In the genomic region with DNA sequence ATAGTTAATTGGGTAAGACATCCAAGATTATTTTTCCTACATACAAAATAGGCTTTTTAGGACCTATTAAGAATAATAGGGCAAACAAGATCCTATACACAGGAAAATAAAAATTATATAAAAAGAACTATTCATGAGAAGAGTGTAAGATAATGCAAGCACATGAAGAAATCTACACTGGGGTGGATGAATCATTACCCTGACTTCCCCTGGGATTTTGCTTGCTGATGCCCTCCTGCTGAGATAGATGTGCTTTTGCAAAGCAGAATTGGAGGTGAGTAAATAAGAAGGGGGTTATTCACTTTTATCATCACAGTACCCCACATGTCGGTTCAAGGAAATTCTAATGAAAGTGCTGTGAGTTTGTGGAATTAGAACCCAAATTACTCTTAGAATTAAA, we compare ENCODE assay signal across 23 cellular contexts. TPM values are rescaled to one million over a fixed set of nuclear protein-coding genes. Genes with fewer than 3 reads are reported as not detected.
DNase-seq lines count a peak whose midpoint lies in the region; ATAC-seq and TF ChIP-seq lines count a peak whose summit lies in the region.
"Had no signal": no experiment of that assay in that cellular context is flagged by ENCODE, and none has a peak within 500 bp of the region (broad histone marks: within the 10 kb centered on the region; RNA-seq: fewer than 3 reads in every experiment).

No MANE protein-coding gene starts in this region.

- ATAC-seq in GM19023 (IDR thresholded peaks at IDR 0.05; ENCODE audit: unreplicated experiment) (no peak), foreskin keratinocyte (no peak)
- ATAC-seq: K562 had no signal

- no peak for TF ChIP-seq POLR2A in NB4 (IDR thresholded peaks at IDR 0.05; ENCODE audit: extremely low read depth, insufficient read length)

- no peak overlapping the region for H3K4me3 ChIP-seq in NB4 (ENCODE audit: low read depth, low read length)
- H3K4me3 ChIP-seq in endocrine pancreas (ENCODE audit: control insufficient read depth, insufficient read depth, low read length) = peak overlapping the region; percentile 77
- H3K4me3 ChIP-seq: ascending aorta, K562, right atrium auricular region, tibial artery had no signal

- H3K36me3 ChIP-seq in endocrine pancreas (ENCODE audit: control insufficient read depth, insufficient read depth, low read length) = no peaks in the 10 kb centered on the region
- H3K36me3 ChIP-seq: ascending aorta, neutrophil, right atrium auricular region, tibial artery had no signal

- TF ChIP-seq CTCF in NB4 (IDR thresholded peaks at IDR 0.05; ENCODE audit: low read depth, low read length) (no peak), nephron (IDR thresholded peaks at IDR 0.05; ENCODE audit: unreplicated experiment in 3 of 3) (no peak), foreskin keratinocyte (conservative IDR thresholded peaks at IDR 0.05) (no peak)

- no peak overlapping the region for H3K27ac ChIP-seq in foreskin keratinocyte
- H3K27ac ChIP-seq: ascending aorta, HL-60, neutrophil, right atrium auricular region, tibial artery, VCaP had no signal

- no peaks in the 10 kb centered on the region for H3K36me3 Mint-ChIP-seq in nephron (ENCODE audit: low read depth)

- no peaks in the 10 kb centered on the region for H3K4me1 Mint-ChIP-seq in nephron

- peaks cover 22% of the 10 kb centered on the region for H3K4me1 ChIP-seq in endocrine pancreas (ENCODE audit: control insufficient read depth, insufficient read depth, low read length)
- H3K4me1 ChIP-seq in foreskin keratinocyte = no peaks in the 10 kb centered on the region
- H3K4me1 ChIP-seq: ascending aorta, right atrium auricular region, tibial artery had no signal

- H3K27me3 Mint-ChIP-seq in nephron (ENCODE audit: low read depth) = peaks cover 6% of the 10 kb centered on the region

- H3K4me3 Mint-ChIP-seq in nephron = no peak overlapping the region

- H3K27ac Mint-ChIP-seq in nephron = peak overlapping the region in 2 of 3 experiments; percentile 66 to 82

- peaks cover 16% of the 10 kb centered on the region for H3K9me3 Mint-ChIP-seq in nephron

- H3K27me3 ChIP-seq in endocrine pancreas (ENCODE audit: control insufficient read depth, insufficient read depth, low read length) (no peaks in the 10 kb centered on the region), foreskin keratinocyte (no peaks in the 10 kb centered on the region)
- H3K27me3 ChIP-seq: ascending aorta, neutrophil, right atrium auricular region, tibial artery had no signal

- H3K9me3 ChIP-seq in endocrine pancreas (ENCODE audit: control insufficient read depth, low read length) = no peaks in the 10 kb centered on the region
- H3K9me3 ChIP-seq: ascending aorta, neutrophil, right atrium auricular region, tibial artery had no signal

- no peak overlapping the region for H3K9ac ChIP-seq in endocrine pancreas (ENCODE audit: control insufficient read depth, insufficient read depth, low read length)

- peak; percentile 4 for DNase-seq in NCI-H1436 (lab: John Stamatoyannopoulos, UW)
- DNase-seq in NCI-H1436 treated with DMSO at 0.1 percent for 48 hours (lab: John Stamatoyannopoulos, UW) = no peak
- DNase-seq in NB4 (ENCODE audit: low read depth) = peak; percentile 78
- no peak for DNase-seq in NCI-H1092 (lab: John Stamatoyannopoulos, UW)
- no peak for DNase-seq in foreskin keratinocyte
- DNase-seq: activated CD4-positive, alpha-beta T cell treated with anti-CD3 and anti-CD28 coated beads, Interleukin-2, amount 50 U/mL, for 48 hours; activated naive CD4-positive, alpha-beta T cell treated with Interleukin-2 at 50 U/mL for 16 hours; DMS53; NCI-H1092 treated with DMSO at 0.1 percent for 48 hours; NCI-H345; stimulated activated naive CD4-positive, alpha-beta T cell; T-helper 1 cell; tibial artery had no signal

RNA-seq across cellular contexts. Expression of a gene that starts 48.6 kb away (rescaled TPM):
- not detected in 2 replicates for total RNA-seq in foreskin keratinocyte
- polyA plus RNA-seq in foreskin keratinocyte = not detected in 2 replicates
- total RNA-seq: ascending aorta, glomerular endothelial cell, right atrium auricular region had no signal
- polyA plus RNA-seq: K562 had no signal

Comparison
In these comparisons a context has a peak if more than half of its experiments do, and no peak if none do; other contexts are left out.
1. DNase-seq: peak in NCI-H1436 (single experiment) and NB4 (single experiment); none in NCI-H1436 treated with DMSO at 0.1 percent for 48 hours (single experiment), NCI-H1092 (single experiment) and foreskin keratinocyte (0 of 2).